In the genomic region with DNA sequence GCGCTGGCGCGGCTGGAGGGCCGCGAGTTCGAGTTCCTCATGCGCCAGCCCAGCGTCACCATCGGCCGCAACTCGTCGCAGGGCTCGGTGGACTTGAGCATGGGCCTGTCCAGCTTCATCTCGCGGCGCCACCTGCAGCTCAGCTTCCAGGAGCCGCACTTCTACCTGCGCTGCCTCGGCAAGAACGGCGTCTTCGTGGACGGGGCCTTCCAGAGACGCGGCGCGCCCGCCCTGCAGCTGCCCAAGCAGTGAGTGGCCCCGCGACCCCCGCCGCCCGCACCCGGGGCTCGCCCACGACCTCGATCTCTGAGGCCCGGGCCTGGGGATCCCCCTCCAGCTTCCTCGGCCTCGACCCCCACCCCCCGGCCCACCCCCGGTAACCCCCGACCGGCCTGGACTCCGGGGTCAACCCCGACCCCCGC, we compare ENCODE assay signal across 1 cellular context.
TF ChIP-seq lines count a peak whose summit lies in the region.

No MANE protein-coding gene starts in this region.

TF ChIP-seq in endothelial cell of umbilical vein, 7 proteins besides CTCF, POLR2A, EP300 and RAD21:
- TF ChIP-seq MYC (IDR thresholded peaks at IDR 0.05; ENCODE audit: low read depth, low read length): no peak
- TF ChIP-seq, protein P1, sequence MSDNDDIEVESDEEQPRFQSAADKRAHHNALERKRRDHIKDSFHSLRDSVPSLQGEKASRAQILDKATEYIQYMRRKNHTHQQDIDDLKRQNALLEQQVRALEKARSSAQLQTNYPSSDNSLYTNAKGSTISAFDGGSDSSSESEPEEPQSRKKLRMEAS (IDR thresholded peaks at IDR 0.05; ENCODE audit: insufficient read depth, insufficient read length): no peak
- no peak for TF ChIP-seq FOS (IDR thresholded peaks at IDR 0.05; ENCODE audit: borderline replicate concordance, insufficient read depth, low read length)
- no peak for TF ChIP-seq POLR2AphosphoS5 (IDR thresholded peaks at IDR 0.05; ENCODE audit: insufficient read depth, low read depth, low read length)
- no peak for TF ChIP-seq JUN (IDR thresholded peaks at IDR 0.05; ENCODE audit: borderline replicate concordance, insufficient read depth, insufficient read length, low read depth)
- no peak for TF ChIP-seq EZH2 (IDR thresholded peaks at IDR 0.05; ENCODE audit: borderline replicate concordance, low read depth, low read length, severe bottlenecking)
- no peak for TF ChIP-seq GATA2 (IDR thresholded peaks at IDR 0.05; ENCODE audit: insufficient read depth, insufficient read length, low read depth, low read length)
